ENCODE assay signal across 15 cellular contexts in genomic region chr4:152949930-152950329, GRCh38.
"Had no signal": no experiment of that assay in that cellular context is flagged by ENCODE, and none has a peak within 500 bp of the region (broad histone marks: within the 10 kb centered on the region; RNA-seq: fewer than 3 reads in every experiment).

No MANE protein-coding gene starts in this region.

- H3K4me1 ChIP-seq: left lung had no signal

- H3K27ac ChIP-seq: left lung, pancreas, vagina had no signal

- H3K9me3 ChIP-seq: left lung, pancreas, vagina had no signal

- H3K9me3 Mint-ChIP-seq: activated B cell treated with CpG ODN at 0.5 μM for 24 hours; activated CD4-positive, alpha-beta T cell treated with anti-CD3 and anti-CD28 coated beads, Interleukin-2, amount 10 ng/mL, durations not matched to agents 24 days and 14 days; activated T-helper 17 cell treated with anti-CD3 and anti-CD28 coated beads, Interleukin-2, amount 50 U/mL, for 72 hours; nephron progenitor cell had no signal

- H3K4me1 Mint-ChIP-seq: activated B cell treated with CpG ODN at 0.5 μM for 24 hours; activated CD4-positive, alpha-beta T cell treated with anti-CD3 and anti-CD28 coated beads, Interleukin-2, amount 10 ng/mL, durations not matched to agents 24 days and 14 days; activated T-helper 17 cell treated with anti-CD3 and anti-CD28 coated beads, Interleukin-2, amount 50 U/mL, for 72 hours had no signal

- H3K4me3 Mint-ChIP-seq: activated B cell treated with CpG ODN at 0.5 μM for 24 hours; activated CD4-positive, alpha-beta T cell treated with anti-CD3 and anti-CD28 coated beads, Interleukin-2, amount 10 ng/mL, durations not matched to agents 24 days and 14 days; activated T-helper 17 cell treated with anti-CD3 and anti-CD28 coated beads, Interleukin-2, amount 50 U/mL, for 72 hours; nephron progenitor cell had no signal

- H3K27ac Mint-ChIP-seq: activated B cell treated with CpG ODN at 0.5 μM for 24 hours; activated CD4-positive, alpha-beta T cell treated with anti-CD3 and anti-CD28 coated beads, Interleukin-2, amount 10 ng/mL, durations not matched to agents 24 days and 14 days; activated T-helper 17 cell treated with anti-CD3 and anti-CD28 coated beads, Interleukin-2, amount 50 U/mL, for 72 hours; nephron progenitor cell had no signal

- H3K4me3 ChIP-seq: left lung, pancreas, vagina had no signal

- ATAC-seq: activated T-helper 17 cell treated with anti-CD3 and anti-CD28 coated beads, Interleukin-2, amount 50 U/mL, for 72 hours; left lung had no signal

- H3K36me3 ChIP-seq: left lung, pancreas, vagina had no signal

- DNase-seq: activated B cell treated with CpG ODN at 0.5 μM for 24 hours; activated CD4-positive, alpha-beta T cell treated with anti-CD3 and anti-CD28 coated beads, Interleukin-2, amount 10 ng/mL, durations not matched to agents 24 days and 14 days; activated CD8-positive, alpha-beta memory T cell treated with anti-CD3 and anti-CD28 coated beads for 24 hours; activated naive CD4-positive, alpha-beta T cell treated with anti-CD3 and anti-CD28 coated beads, Interleukin-2, amount 50 U/mL, for 16 hours; central memory CD4-positive, alpha-beta T cell; cortex of kidney; effector memory CD4-positive, alpha-beta T cell; hypothalamus; left lung; nephron progenitor cell; pancreas; small intestine; T-helper 9 cell had no signal

- H3K27me3 ChIP-seq: left lung, pancreas, vagina had no signal
